ENCODE assay signal across 8 cellular contexts in the genomic region with DNA sequence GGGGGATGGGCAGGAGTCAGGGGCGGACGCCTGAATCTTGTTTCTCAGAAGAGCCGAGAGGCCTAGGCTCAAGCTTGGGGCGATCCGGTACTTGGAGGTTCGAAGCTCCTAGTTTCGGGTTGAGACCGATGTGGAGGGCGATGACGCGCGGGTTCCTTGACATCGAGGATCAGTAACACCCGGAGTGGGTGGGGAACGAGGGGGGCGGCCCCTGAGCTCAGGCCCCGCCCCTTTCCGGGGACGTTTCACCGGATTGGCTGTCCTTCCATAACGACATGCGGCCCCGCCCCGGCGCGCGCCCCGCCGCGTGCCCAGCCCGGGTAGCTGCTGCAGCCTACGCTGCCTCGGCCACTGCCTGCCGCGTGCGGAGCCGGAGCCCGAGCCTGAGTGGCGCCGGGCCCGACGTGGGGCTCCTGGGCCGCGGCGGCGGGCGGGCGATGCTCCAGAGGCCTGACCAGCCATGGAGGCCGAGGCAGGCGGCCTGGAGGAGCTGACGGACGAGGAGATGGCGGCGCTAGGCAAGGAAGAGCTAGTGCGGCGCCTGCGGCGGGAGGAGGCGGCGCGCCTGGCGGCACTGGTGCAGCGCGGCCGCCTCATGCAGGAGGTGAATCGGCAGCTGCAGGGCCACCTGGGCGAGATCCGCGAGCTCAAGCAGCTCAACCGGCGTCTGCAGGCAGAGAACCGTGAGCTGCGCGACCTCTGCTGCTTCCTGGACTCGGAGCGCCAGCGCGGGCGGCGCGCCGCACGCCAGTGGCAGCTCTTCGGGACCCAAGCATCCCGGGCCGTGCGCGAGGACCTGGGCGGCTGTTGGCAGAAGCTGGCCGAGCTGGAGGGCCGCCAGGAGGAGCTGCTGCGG. TPM values are rescaled to one million over a fixed set of nuclear protein-coding genes. Genes with fewer than 3 reads are reported as not detected.
DNase-seq lines count a peak whose midpoint lies in the region; ATAC-seq, FAIRE-seq and TF ChIP-seq lines count a peak whose summit lies in the region.

Gene CCDC85B (plus strand): TSS at position 350 of the 856 bp plus-strand sequence. CDS start 111 bp downstream, at position 461.

- FAIRE-seq in endothelial cell of umbilical vein (lab: Jason Lieb, UNC): peak; percentile 81

- H2AFZ ChIP-seq in endothelial cell of umbilical vein (ENCODE audit: low read depth, low read length): no peak within 1 kb of the TSS

- H3K4me1 ChIP-seq in endothelial cell of umbilical vein (ENCODE audit: control insufficient read depth, extremely low read depth, insufficient read depth, low read length): peaks cover 60% of the 10 kb centered on the region

- TF ChIP-seq CTCF in endothelial cell of umbilical vein (IDR thresholded peaks at IDR 0.05; ENCODE audit: extremely low read depth in 1 of 2, insufficient read depth in 1 of 2, low read depth in 1 of 2, low read length in 2 of 2): peak in 1 of 2 donors; percentile 11

- no peaks in the 10 kb centered on the region for H3K9me3 ChIP-seq in endothelial cell of umbilical vein (replicated peaks; ENCODE audit: control insufficient read depth, insufficient read depth, low read length)

- no peak; the same call in 1 of the 2 replicates for TF ChIP-seq EP300 in Ishikawa (IDR thresholded peaks at IDR 0.05; ENCODE audit: borderline replicate concordance)

- H4K20me1 ChIP-seq in endothelial cell of umbilical vein (replicated peaks; ENCODE audit: control insufficient read depth, extremely low read depth, insufficient read depth, low read length): no peaks in the 10 kb centered on the region

- DNase-seq in D341Med (ENCODE audit: low spot score): peak; percentile 94
- DNase-seq in OCI-M1 (lab: John Stamatoyannopoulos, UW): peak; percentile 97
- peak; percentile 98 for DNase-seq in activated T-cell treated with anti-CD3 and anti-CD28 coated beads for 1 hour (ENCODE audit: low read depth)
- DNase-seq in endothelial cell of umbilical vein (ENCODE audit: low read depth, low spot score): peak; percentile 96
- peak; percentile 97 for DNase-seq in middle frontal gyrus (ENCODE audit: extremely low spot score, low spot score)
- peak; percentile 98 for DNase-seq in stimulated activated CD8-positive, alpha-beta memory T cell treated with anti-CD3 and anti-CD28 coated beads, Interleukin-2, amount 100 ng/mL, for 1 hour (ENCODE audit: low read depth in 2 of 2)

- BruUV-seq in endothelial cell of umbilical vein (replicated peaks; lab: Mats Ljungman, UMichigan): no TSS peak

- no peaks in the 10 kb centered on the region for H3K9me1 ChIP-seq in endothelial cell of umbilical vein (replicated peaks; ENCODE audit: control insufficient read depth, extremely low read depth, insufficient read depth, low read length)

- CTCF ChIA-PET in endothelial cell of umbilical vein (lab: Charles Lee): interaction anchor here (0.7 to 6.7 kb wide), 18 partner anchors 9 to 178 kb away, joined by 3 to 75 read pairs (median 5); partner anchors contain the start of genes AP5B1, C11orf68, CFL1 and FOSL1

- peaks cover 56% of the 10 kb centered on the region for H3K79me2 ChIP-seq in endothelial cell of umbilical vein (ENCODE audit: control insufficient read depth, insufficient read depth, low read length)

- peak; percentile 35 for ATAC-seq in GM21526 (IDR thresholded peaks at IDR 0.05; ENCODE audit: low FRiP score, unreplicated experiment)

- peak within 1 kb of the TSS; percentile 98 for H3K9ac ChIP-seq in endothelial cell of umbilical vein (replicated peaks; ENCODE audit: extremely low read depth, insufficient read depth, low read length)

- peak within 1 kb of the TSS; percentile 99 for H3K27ac ChIP-seq in endothelial cell of umbilical vein (ENCODE audit: insufficient read depth, low read depth, low read length)

- POLR2A ChIA-PET in endothelial cell of umbilical vein (lab: Charles Lee): interaction anchor here (0.5 to 6.7 kb wide), 11 partner anchors 10 to 1051 kb away, joined by 3 to 67 read pairs (median 4); partner anchors contain the start of genes BANF1, C11orf68, CFL1 and EIF1AD

- no peaks in the 10 kb centered on the region for H3K27me3 ChIP-seq in endothelial cell of umbilical vein (ENCODE audit: control insufficient read depth in 2 of 2, insufficient read depth in 2 of 2, low read length in 2 of 2)

- peak; percentile 96 for TF ChIP-seq POLR2A in endothelial cell of umbilical vein (IDR thresholded peaks at IDR 0.05; ENCODE audit: low read depth, low read length)

- no peak for TF ChIP-seq RAD21 in Ishikawa (IDR thresholded peaks at IDR 0.05; ENCODE audit: low read depth)

- peak within 1 kb of the TSS; percentile 88 for H3K4me2 ChIP-seq in endothelial cell of umbilical vein (ENCODE audit: insufficient read depth, low read length)

- peak within 1 kb of the TSS; percentile 56 to 92 (median 78) for H3K4me3 ChIP-seq in endothelial cell of umbilical vein (replicated peaks in 1 of 3; ENCODE audit: insufficient read depth in 1 of 3, low read depth in 1 of 3, low read length in 3 of 3)

- intact Hi-C loops in endothelial cell of umbilical vein (cut with micrococcal nuclease): loop anchor here (1.0 kb wide), 2 partner anchors 9 to 71 kb away; partner anchors contain the start of gene SART1

- dilution Hi-C loops in endothelial cell of umbilical vein (cut with MboI; ENCODE audit: extremely low pct_ligation_motif_present, low sequenced_read_pairs): no loop called here

- peaks cover 4 to 6% of the 10 kb centered on the region in 2 experiments for H3K36me3 ChIP-seq in endothelial cell of umbilical vein (ENCODE audit: control insufficient read depth in 2 of 2, extremely low read depth in 1 of 2, insufficient read depth in 2 of 2, low read length in 2 of 2)

TF ChIP-seq in Ishikawa, 13 proteins besides CTCF, POLR2A, EP300 and RAD21 (continues in another document):
- TF ChIP-seq CREB1 (IDR thresholded peaks at IDR 0.05; ENCODE audit: low read depth) (no peak), EGR1 (IDR thresholded peaks at IDR 0.05) (no peak; the same call in 1 of the 2 replicates), TCF12 (IDR thresholded peaks at IDR 0.05; ENCODE audit: low read depth) (peak; percentile 54), ZBTB7A (IDR thresholded peaks at IDR 0.05; ENCODE audit: low read depth) (no peak), YY1 (IDR thresholded peaks at IDR 0.05; ENCODE audit: low read depth) (peak; percentile 46), TAF1 (IDR thresholded peaks at IDR 0.05; ENCODE audit: low read depth) (peak; percentile 60; the same call in 1 of the 2 replicates), USF1 (IDR thresholded peaks at IDR 0.05) (no peak), CEBPB (IDR thresholded peaks at IDR 0.05) (no peak), FOXM1 (IDR thresholded peaks at IDR 0.05; ENCODE audit: borderline replicate concordance, low read depth) (no peak)
- TF ChIP-seq, protein P1, sequence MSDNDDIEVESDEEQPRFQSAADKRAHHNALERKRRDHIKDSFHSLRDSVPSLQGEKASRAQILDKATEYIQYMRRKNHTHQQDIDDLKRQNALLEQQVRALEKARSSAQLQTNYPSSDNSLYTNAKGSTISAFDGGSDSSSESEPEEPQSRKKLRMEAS (IDR thresholded peaks at IDR 0.05): peak; percentile 98

TF ChIP-seq in endothelial cell of umbilical vein, 7 proteins besides CTCF, POLR2A, EP300 and RAD21:
- TF ChIP-seq FOS (IDR thresholded peaks at IDR 0.05; ENCODE audit: borderline replicate concordance, insufficient read depth, low read length) (no peak), POLR2AphosphoS5 (IDR thresholded peaks at IDR 0.05; ENCODE audit: insufficient read depth, low read depth, low read length) (peak; percentile 99), GATA2 (IDR thresholded peaks at IDR 0.05; ENCODE audit: insufficient read depth, insufficient read length, low read depth, low read length) (no peak), EZH2 (IDR thresholded peaks at IDR 0.05; ENCODE audit: borderline replicate concordance, low read depth, low read length, severe bottlenecking) (no peak), JUN (IDR thresholded peaks at IDR 0.05; ENCODE audit: borderline replicate concordance, insufficient read depth, insufficient read length, low read depth) (no peak), MYC (IDR thresholded peaks at IDR 0.05; ENCODE audit: low read depth, low read length) (peak; percentile 38)
- TF ChIP-seq, protein P1 (IDR thresholded peaks at IDR 0.05; ENCODE audit: insufficient read depth, insufficient read length): peak; percentile 15

RNA-seq across cellular contexts. Expression of gene CCDC85B, which starts in this region (rescaled TPM):
- 103 and 105 TPM in 2 replicates for total RNA-seq in endothelial cell of umbilical vein
- 107 and 132 TPM in 2 replicates for polyA plus RNA-seq in endothelial cell of umbilical vein
- 46.5 and 92.9 TPM in 2 replicates for polyA plus RNA-seq in endothelial cell of umbilical vein (2011; cell fraction: cytosol; rRNA removed)
- 24.0 and 24.1 TPM in 2 replicates for polyA plus RNA-seq in endothelial cell of umbilical vein (2011; cell fraction: nucleus; rRNA removed)
- 46.9 and 61.8 TPM in 2 replicates for polyA plus RNA-seq in endothelial cell of umbilical vein (2012)
- polyA minus RNA-seq in endothelial cell of umbilical vein: 10.7 and 12.9 TPM in 2 replicates
- polyA minus RNA-seq in endothelial cell of umbilical vein (2011; cell fraction: cytosol; rRNA and poly(A)+ RNA removed): 34.8 TPM
- 3.1 and 14.2 TPM in 2 replicates for polyA minus RNA-seq in endothelial cell of umbilical vein (2011; cell fraction: nucleus; rRNA and poly(A)+ RNA removed)

Comparison
In these comparisons a context has a peak if more than half of its experiments do, and no peak if none do; other contexts are left out.
1. Peak in every context shown above with its lines: DNase-seq, ATAC-seq, H3K4me3 ChIP-seq and H3K27ac ChIP-seq.